Comparison of ENCODE assay signal across 22 cellular contexts in genomic region chr3:32832193-32832592, GRCh38. TPM values are rescaled to one million over a fixed set of nuclear protein-coding genes. Genes with fewer than 3 reads are reported as not detected.
DNase-seq lines count a peak whose midpoint lies in the region; TF ChIP-seq lines count a peak whose summit lies in the region.
"Had no signal": no experiment of that assay in that cellular context is flagged by ENCODE, and none has a peak within 500 bp of the region (broad histone marks: within the 10 kb centered on the region; RNA-seq: fewer than 3 reads in every experiment).

No MANE protein-coding gene starts in this region.

- H3K27me3 ChIP-seq in HUES6 (ENCODE audit: control insufficient read depth, insufficient read depth, low read length) (no peaks in the 10 kb centered on the region), iPS-15b (ENCODE audit: control insufficient read depth, insufficient read depth, low read length) (no peaks in the 10 kb centered on the region), trophoblast cell (ENCODE audit: insufficient read depth, low read length) (no peaks in the 10 kb centered on the region)
- H3K27me3 ChIP-seq: BLaER1, SJCRH30 had no signal

- H4K8ac ChIP-seq in trophoblast cell (ENCODE audit: low read depth, low read length) = no peak overlapping the region

- POLR2A ChIA-PET in HEK293T (lab: Yijun Ruan, JAX) = no interaction called here

- H2AFZ ChIP-seq in trophoblast cell (ENCODE audit: insufficient read depth, low read length, poor library complexity) = no peak overlapping the region
- H2AFZ ChIP-seq: PC-9 had no signal

- no peak overlapping the region for H4K12ac ChIP-seq in trophoblast cell (ENCODE audit: low read depth, low read length)

- H3K9ac ChIP-seq in HUES6 (ENCODE audit: low read length) = no peak overlapping the region
- no peak overlapping the region for H3K9ac ChIP-seq in iPS-15b (ENCODE audit: low read depth, low read length)
- H3K9ac ChIP-seq in trophoblast cell (ENCODE audit: low read length) = no peak overlapping the region
- H3K9ac ChIP-seq: BLaER1 had no signal

- H3K9me3 ChIP-seq in HUES6 (ENCODE audit: control insufficient read depth, insufficient read depth, low read depth, low read length) (no peaks in the 10 kb centered on the region), iPS-15b (ENCODE audit: control insufficient read depth, insufficient read depth, low read length) (no peaks in the 10 kb centered on the region), trophoblast cell (ENCODE audit: insufficient read depth, low read depth, low read length) (no peaks in the 10 kb centered on the region)
- H3K9me3 ChIP-seq: BLaER1, SJCRH30 had no signal

- CTCF ChIA-PET in HEK293T (lab: Yijun Ruan, JAX) = no interaction called here

- no peak overlapping the region for H3K27ac ChIP-seq in HUES6 (ENCODE audit: low read depth, low read length)
- H3K27ac ChIP-seq in trophoblast cell (ENCODE audit: low read depth, low read length) = no peak overlapping the region
- H3K27ac ChIP-seq: BLaER1, PC-9, SJCRH30 had no signal

- no peak overlapping the region for H4K91ac ChIP-seq in trophoblast cell (ENCODE audit: low read depth, low read length)

- H3K4me1 ChIP-seq in HUES6 (ENCODE audit: control insufficient read depth, insufficient read depth, low read length) = peaks cover 74% of the 10 kb centered on the region
- H3K4me1 ChIP-seq in iPS-15b (ENCODE audit: control insufficient read depth, insufficient read depth, low read length) = peaks cover 43% of the 10 kb centered on the region
- peaks cover 8 to 13% of the 10 kb centered on the region in 2 experiments for H3K4me1 ChIP-seq in trophoblast cell (ENCODE audit: control insufficient read depth in 1 of 2, insufficient read depth in 2 of 2, low read length in 2 of 2)
- H3K4me1 ChIP-seq: BLaER1, SJCRH30 had no signal

- H3K4me3 ChIP-seq in HUES6 (ENCODE audit: low read depth, low read length) (peak overlapping the region; percentile 25; the same call in 1 of the 2 replicates), iPS-15b (ENCODE audit: low read depth, low read length) (peak overlapping the region; percentile 45), trophoblast cell (ENCODE audit: low read depth, low read length) (no peak overlapping the region)
- H3K4me3 ChIP-seq: BLaER1, PC-9, SJCRH30 had no signal

- no peak overlapping the region for H3K18ac ChIP-seq in trophoblast cell (ENCODE audit: low read length)

- H3K14ac ChIP-seq in trophoblast cell (ENCODE audit: low read length) = no peak overlapping the region

- H3K4me2 ChIP-seq in trophoblast cell (ENCODE audit: low read length) = no peak overlapping the region
- H3K4me2 ChIP-seq: BLaER1, PC-9 had no signal

- DNase-seq in ELF-1 (ENCODE audit: low read depth, low spot score) = peak; percentile 41
- DNase-seq in trophoblast cell = no peak
- no peak for DNase-seq in anterior cingulate cortex (lab: John Stamatoyannopoulos, UW)
- DNase-seq in HEK293T (ENCODE audit: extremely low spot score) = no peak
- no peak for DNase-seq in GF-D8 (lab: John Stamatoyannopoulos, UW)
- DNase-seq: CD4-positive, CD25-positive, alpha-beta regulatory T cell; EL; HCEC 1CT; IMR-90; KG1; NCI-H1048; NCI-H1417; NCI-H1694; NCI-H2029 treated with DMSO at 0.1 percent for 48 hours; NCI-H2227 treated with DMSO at 0.1 percent for 48 hours; NCI-H526 treated with DMSO at 0.1 percent for 48 hours; PC-9; SJCRH30 had no signal

- H2BK120ac ChIP-seq in trophoblast cell (ENCODE audit: insufficient read depth, low read length, poor library complexity) = no peak overlapping the region

- peaks cover 31% of the 10 kb centered on the region for H3K79me2 ChIP-seq in trophoblast cell (ENCODE audit: control insufficient read depth, insufficient read depth, low read length, poor library complexity)

- H3K36me3 ChIP-seq in HUES6 (ENCODE audit: control insufficient read depth, insufficient read depth, low read length) = peaks cover 23% of the 10 kb centered on the region
- no peaks in the 10 kb centered on the region for H3K36me3 ChIP-seq in iPS-15b (ENCODE audit: control insufficient read depth, insufficient read depth, low read length)
- H3K36me3 ChIP-seq in trophoblast cell (ENCODE audit: control insufficient read depth in 1 of 2, insufficient read depth in 2 of 2, low read length in 2 of 2) = no peaks in the 10 kb centered on the region
- H3K36me3 ChIP-seq: BLaER1, SJCRH30 had no signal

- H2BK5ac ChIP-seq in trophoblast cell (ENCODE audit: low read depth, low read length, poor library complexity) = no peak overlapping the region

- no peak overlapping the region for H3K23ac ChIP-seq in trophoblast cell (ENCODE audit: low read length)

- H3K4ac ChIP-seq in trophoblast cell (ENCODE audit: low read depth, low read length) = peak overlapping the region; percentile 22

- no CpG with 5 or more reads among the region's 4 CpGs for WGBS in trophoblast cell (ENCODE audit: extremely low coverage, insufficient coverage, insufficient read length)

- H3K79me1 ChIP-seq in trophoblast cell (ENCODE audit: low read length) = peaks cover 2% of the 10 kb centered on the region

- no peak overlapping the region for H2BK12ac ChIP-seq in trophoblast cell (ENCODE audit: low read length)

- no peak overlapping the region for H2AK5ac ChIP-seq in trophoblast cell (ENCODE audit: low read length)

TF ChIP-seq in HEK293T, 16 proteins besides CTCF, POLR2A, EP300 and RAD21:
- no peak for TF ChIP-seq LEF1 (IDR thresholded peaks at IDR 0.05; ENCODE audit: borderline replicate concordance)
- TF ChIP-seq CTBP1 (IDR thresholded peaks at IDR 0.05; ENCODE audit: borderline replicate concordance) = no peak
- TF ChIP-seq SUZ12 (IDR thresholded peaks at IDR 0.05) = no peak
- TF ChIP-seq PKNOX1 (IDR thresholded peaks at IDR 0.05) = no peak
- TF ChIP-seq BHLHE40 (IDR thresholded peaks at IDR 0.05; ENCODE audit: borderline replicate concordance) = no peak
- no peak for TF ChIP-seq ELF4 (IDR thresholded peaks at IDR 0.05)
- TF ChIP-seq FOXM1 (IDR thresholded peaks at IDR 0.05; ENCODE audit: borderline replicate concordance) = no peak
- no peak for TF ChIP-seq HDGF (IDR thresholded peaks at IDR 0.05; ENCODE audit: borderline replicate concordance)
- TF ChIP-seq ZNF384 (IDR thresholded peaks at IDR 0.05) = no peak
TF ChIP-seq in HEK293T: peak in this region for 0.

RNA-seq across cellular contexts. Expression of gene TRIM71, which starts 14.4 kb away (rescaled TPM):
- 22.6 and 23.2 TPM in 2 replicates for polyA plus RNA-seq in trophoblast cell (2013)
- polyA plus RNA-seq: AG04450, IMR-90 had no signal
